In the genomic region with DNA sequence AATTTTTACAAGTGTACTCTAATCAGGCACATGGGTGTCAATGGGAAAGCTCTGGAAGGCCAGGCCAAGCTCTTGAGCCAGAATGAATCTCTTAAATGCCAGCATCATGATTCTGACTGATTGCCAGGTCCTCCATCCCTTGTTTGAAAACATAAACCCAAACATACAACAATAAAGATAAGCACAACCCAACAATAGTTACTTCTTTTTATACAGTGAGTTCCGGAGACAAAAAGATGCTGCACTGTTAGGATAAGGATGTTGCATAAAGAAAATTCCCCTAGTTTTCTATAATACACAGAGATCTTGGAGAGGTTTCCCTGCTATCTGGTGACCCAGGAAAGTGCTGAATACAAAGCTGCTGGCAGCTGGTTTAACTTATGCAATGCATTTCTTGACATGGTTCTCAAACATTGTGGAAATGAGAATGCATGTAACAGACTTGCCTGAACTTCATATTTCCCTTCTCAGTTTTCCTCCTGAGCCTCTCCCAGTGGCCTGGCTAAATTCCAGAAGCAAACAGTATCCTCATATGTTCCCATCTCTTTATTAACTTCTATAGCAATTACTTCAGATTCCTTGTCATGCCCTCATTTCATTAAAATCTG, we compare ENCODE assay signal across 1 cellular context.
TF ChIP-seq lines count a peak whose summit lies in the region.

No MANE protein-coding gene starts in this region.

TF ChIP-seq in SK-N-SH treated with all-trans-retinoic acid at 6 μM for 48 hours, 23 proteins besides CTCF, POLR2A, EP300 and RAD21:
- TF ChIP-seq, protein P1, sequence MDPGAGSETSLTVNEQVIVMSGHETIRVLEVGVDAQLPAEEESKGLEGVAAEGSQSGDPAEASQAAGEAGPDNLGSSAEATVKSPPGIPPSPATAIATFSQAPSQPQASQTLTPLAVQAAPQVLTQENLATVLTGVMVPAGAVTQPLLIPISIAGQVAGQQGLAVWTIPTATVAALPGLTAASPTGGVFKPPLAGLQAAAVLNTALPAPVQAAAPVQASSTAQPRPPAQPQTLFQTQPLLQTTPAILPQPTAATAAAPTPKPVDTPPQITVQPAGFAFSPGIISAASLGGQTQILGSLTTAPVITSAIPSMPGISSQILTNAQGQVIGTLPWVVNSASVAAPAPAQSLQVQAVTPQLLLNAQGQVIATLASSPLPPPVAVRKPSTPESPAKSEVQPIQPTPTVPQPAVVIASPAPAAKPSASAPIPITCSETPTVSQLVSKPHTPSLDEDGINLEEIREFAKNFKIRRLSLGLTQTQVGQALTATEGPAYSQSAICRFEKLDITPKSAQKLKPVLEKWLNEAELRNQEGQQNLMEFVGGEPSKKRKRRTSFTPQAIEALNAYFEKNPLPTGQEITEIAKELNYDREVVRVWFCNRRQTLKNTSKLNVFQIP (CRISPR knock-in tag; IDR thresholded peaks at IDR 0.05; ENCODE audit: borderline replicate concordance, low read depth): no peak
- TF ChIP-seq ZNF8 (CRISPR knock-in tag; IDR thresholded peaks at IDR 0.05): no peak
- TF ChIP-seq, protein P2, sequence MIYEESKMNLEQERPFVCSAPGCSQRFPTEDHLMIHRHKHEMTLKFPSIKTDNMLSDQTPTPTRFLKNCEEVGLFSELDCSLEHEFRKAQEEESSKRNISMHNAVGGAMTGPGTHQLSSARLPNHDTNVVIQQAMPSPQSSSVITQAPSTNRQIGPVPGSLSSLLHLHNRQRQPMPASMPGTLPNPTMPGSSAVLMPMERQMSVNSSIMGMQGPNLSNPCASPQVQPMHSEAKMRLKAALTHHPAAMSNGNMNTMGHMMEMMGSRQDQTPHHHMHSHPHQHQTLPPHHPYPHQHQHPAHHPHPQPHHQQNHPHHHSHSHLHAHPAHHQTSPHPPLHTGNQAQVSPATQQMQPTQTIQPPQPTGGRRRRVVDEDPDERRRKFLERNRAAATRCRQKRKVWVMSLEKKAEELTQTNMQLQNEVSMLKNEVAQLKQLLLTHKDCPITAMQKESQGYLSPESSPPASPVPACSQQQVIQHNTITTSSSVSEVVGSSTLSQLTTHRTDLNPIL (CRISPR knock-in tag; IDR thresholded peaks at IDR 0.05; ENCODE audit: low read depth): no peak
- TF ChIP-seq ZNF70 (CRISPR knock-in tag; IDR thresholded peaks at IDR 0.05): no peak
- TF ChIP-seq GLIS3 (CRISPR knock-in tag; IDR thresholded peaks at IDR 0.05): no peak
- no peak for TF ChIP-seq ZFP3 (CRISPR knock-in tag; IDR thresholded peaks at IDR 0.05)
- no peak for TF ChIP-seq BACH2 (CRISPR knock-in tag; IDR thresholded peaks at IDR 0.05; ENCODE audit: borderline replicate concordance)
- no peak for TF ChIP-seq TOX (CRISPR knock-in tag; IDR thresholded peaks at IDR 0.05; ENCODE audit: borderline replicate concordance)
- TF ChIP-seq RARB (CRISPR knock-in tag; IDR thresholded peaks at IDR 0.05): no peak
- TF ChIP-seq SNAI2 (CRISPR knock-in tag; IDR thresholded peaks at IDR 0.05): no peak
- TF ChIP-seq TCF4 (CRISPR knock-in tag; IDR thresholded peaks at IDR 0.05; ENCODE audit: borderline replicate concordance): no peak
- no peak for TF ChIP-seq ESRRG (CRISPR knock-in tag; IDR thresholded peaks at IDR 0.05)
- no peak for TF ChIP-seq CSDC2 (CRISPR knock-in tag; IDR thresholded peaks at IDR 0.05)
- no peak for TF ChIP-seq ZFP30 (CRISPR knock-in tag; IDR thresholded peaks at IDR 0.05)
- TF ChIP-seq OSR1 (CRISPR knock-in tag; IDR thresholded peaks at IDR 0.05): no peak
- TF ChIP-seq ISL1 (CRISPR knock-in tag; IDR thresholded peaks at IDR 0.05): no peak
- no peak for TF ChIP-seq PPARA (CRISPR knock-in tag; IDR thresholded peaks at IDR 0.05; ENCODE audit: borderline replicate concordance)
- no peak for TF ChIP-seq ARNTL (CRISPR knock-in tag; IDR thresholded peaks at IDR 0.05; ENCODE audit: borderline replicate concordance, low read depth)
- no peak for TF ChIP-seq ZC3H10 (CRISPR knock-in tag; IDR thresholded peaks at IDR 0.05)
